23 cellular contexts compared by ENCODE assay signal in genomic region chrX:145843196-145843595, GRCh38. TPM values are rescaled to one million over a fixed set of nuclear protein-coding genes. Genes with fewer than 3 reads are reported as not detected.
DNase-seq lines count a peak whose midpoint lies in the region; ATAC-seq, FAIRE-seq and TF ChIP-seq lines count a peak whose summit lies in the region.
"Had no signal": no experiment of that assay in that cellular context is flagged by ENCODE, and none has a peak within 500 bp of the region (broad histone marks: within the 10 kb centered on the region; RNA-seq: fewer than 3 reads in every experiment).

No MANE protein-coding gene starts in this region.

- H3K4me1 ChIP-seq in GM23338 (ENCODE audit: insufficient read depth) (peaks cover 7% of the 10 kb centered on the region; the same call in 1 of the 2 replicates), PC-9 (replicated peaks; ENCODE audit: insufficient read depth) (no peaks in the 10 kb centered on the region), stomach (no peaks in the 10 kb centered on the region)
- H3K4me1 ChIP-seq: left lung had no signal

- H3K9me3 ChIP-seq in PC-9 (ENCODE audit: insufficient read depth, low read depth) (no peaks in the 10 kb centered on the region), stomach (no peaks in the 10 kb centered on the region)
- H3K9me3 ChIP-seq: left lung, neutrophil had no signal

- peak; percentile 35; the same call in 1 of the 3 replicates for ATAC-seq in GM23338
- ATAC-seq: left lung, SK-N-SH treated with all-trans-retinoic acid at 6 μM for 48 hours had no signal

- no peak for FAIRE-seq in HTR-8/SVneo (lab: Jason Lieb, UNC)
- FAIRE-seq: urothelium cell line had no signal

- H3K4me3 ChIP-seq in GM23338 (0 out of 2 replicates have a peak overlapping the region, but pooled peaks have one; percentile 27), PC-9 (no peak overlapping the region), stomach (no peak overlapping the region)
- H3K4me3 ChIP-seq: left lung had no signal

- H2AFZ ChIP-seq in GM23338 (peak overlapping the region; percentile 18; the same call in 1 of the 2 replicates), PC-9 (no peak overlapping the region)

- CTCF ChIA-PET in PC-9 (lab: Charles Lee): no interaction called here

- BruUV-seq in PC-9 (replicated peaks; lab: Mats Ljungman, UMichigan): no TSS peak

- H3K27ac ChIP-seq in GM23338 (ENCODE audit: low read depth) (no peak overlapping the region), caudate nucleus (ENCODE audit: low read depth, low read length) (peak overlapping the region; percentile 61), PC-9 (no peak overlapping the region), stomach (no peak overlapping the region)
- H3K27ac ChIP-seq: left lung, neutrophil, VCaP had no signal

- H3K27me3 ChIP-seq in GM23338 (ENCODE audit: insufficient read depth): no peaks in the 10 kb centered on the region
- no peaks in the 10 kb centered on the region for H3K27me3 ChIP-seq in PC-9 (ENCODE audit: insufficient read depth, low read depth)
- H3K27me3 ChIP-seq in stomach: no peaks in the 10 kb centered on the region
- H3K27me3 ChIP-seq: left lung, neutrophil had no signal

- 18 to 26% (median 21%) methylated on average over 4 of the region's 4 CpGs for WGBS in stomach, 5 donors

- H3K79me2 ChIP-seq in GM23338 (replicated peaks; ENCODE audit: insufficient read depth) (no peaks in the 10 kb centered on the region), PC-9 (ENCODE audit: low read depth) (no peaks in the 10 kb centered on the region)

- H3K4me1 Mint-ChIP-seq in GM23338: peaks cover 17% of the 10 kb centered on the region; the same call in 2 of the 3 replicates
- H3K4me1 Mint-ChIP-seq: activated naive CD8-positive, alpha-beta T cell treated with anti-CD3 and anti-CD28 coated beads for 36 hours; IgD-negative memory B cell had no signal

- H3K36me3 ChIP-seq in GM23338 (ENCODE audit: insufficient read depth) (no peaks in the 10 kb centered on the region), PC-9 (ENCODE audit: low read depth) (no peaks in the 10 kb centered on the region), stomach (no peaks in the 10 kb centered on the region)
- H3K36me3 ChIP-seq: left lung, neutrophil had no signal

- intact Hi-C loops in PC-9 (cut with micrococcal nuclease; ENCODE audit: unreplicated experiment) (no loop called here), stomach (cut with DNase I; ENCODE audit: low total_unique reads) (no loop called here)

- TF ChIP-seq EP300 in stomach (IDR thresholded peaks at IDR 0.05): no peak

- POLR2A ChIA-PET in PC-9 (lab: Charles Lee; ENCODE audit: unreplicated experiment): no interaction called here

- DNase-seq in GM23338 (ENCODE audit: low spot score) (peak; percentile 51), caudate nucleus (lab: John Stamatoyannopoulos, UW) (peak in 39 of 61 donors; percentile 2 to 45 (median 20)), hypothalamus (lab: John Stamatoyannopoulos, UW) (peak in 30 of 51 donors; percentile 2 to 62 (median 25)), pons (ENCODE audit: low spot score) (peak; percentile 78), HTR-8/SVneo (ENCODE audit: insufficient read length, low spot score) (no peak), PC-9 (no peak), stomach (no peak), NCI-H146 (lab: John Stamatoyannopoulos, UW) (no peak)
- DNase-seq: activated CD4-positive, alpha-beta T cell treated with anti-CD3 and anti-CD28 coated beads, Interleukin-2, amount 50 U/mL, for 1 hour; activated CD8-positive, alpha-beta memory T cell treated with anti-CD3 and anti-CD28 coated beads, Interleukin-2, amount 50 U/mL, for 48 hours; activated naive CD8-positive, alpha-beta T cell treated with anti-CD3 and anti-CD28 coated beads for 36 hours; GOT3; left lung; NCI-H1105; NCI-H2081 treated with DMSO at 0.1 percent for 48 hours; NCI-H510A treated with DMSO at 0.1 percent for 48 hours had no signal

- H3K27ac Mint-ChIP-seq in GM23338: no peak overlapping the region; the same call in 1 of the 2 replicates
- H3K27ac Mint-ChIP-seq: activated naive CD8-positive, alpha-beta T cell treated with anti-CD3 and anti-CD28 coated beads for 36 hours; activated T-helper 2 cell treated with anti-CD3 and anti-CD28 coated beads, Interferon-gamma antibody, Interleukin-2, Interleukin-4, amounts not matched to agents 10 μg/mL and 5 μg/mL and 100 μg/mL, durations not matched to agents 14 hours and 24 hours and 36 hours; IgD-negative memory B cell had no signal

- no peaks in the 10 kb centered on the region for H3K36me3 Mint-ChIP-seq in GM23338 (ENCODE audit: low read depth)
- H3K36me3 Mint-ChIP-seq: activated naive CD8-positive, alpha-beta T cell treated with anti-CD3 and anti-CD28 coated beads for 36 hours; IgD-negative memory B cell had no signal

- peaks cover 2% of the 10 kb centered on the region for H3K27me3 Mint-ChIP-seq in GM23338 (ENCODE audit: insufficient read depth, low read depth, poor library complexity)
- H3K27me3 Mint-ChIP-seq: activated naive CD8-positive, alpha-beta T cell treated with anti-CD3 and anti-CD28 coated beads for 36 hours; IgD-negative memory B cell had no signal

- H3K4me2 ChIP-seq in GM23338 (peak overlapping the region; percentile 58), PC-9 (no peak overlapping the region)

- TF ChIP-seq CTCF in GM23338 (conservative IDR thresholded peaks at IDR 0.05; ENCODE audit: low read depth in 2 of 2) (no peak), PC-9 (conservative IDR thresholded peaks at IDR 0.05) (no peak), stomach (IDR thresholded peaks at IDR 0.05) (no peak)

- peaks cover 7% of the 10 kb centered on the region; the same call in 2 of the 3 replicates for H3K9me3 Mint-ChIP-seq in GM23338
- H3K9me3 Mint-ChIP-seq: activated naive CD8-positive, alpha-beta T cell treated with anti-CD3 and anti-CD28 coated beads for 36 hours had no signal

- H3F3A ChIP-seq in GM23338 (replicated peaks; ENCODE audit: low read depth) (no peaks in the 10 kb centered on the region), PC-9 (ENCODE audit: insufficient read depth, low read depth) (no peaks in the 10 kb centered on the region)

- H3K9me2 ChIP-seq in GM23338 (ENCODE audit: insufficient read depth): no peaks in the 10 kb centered on the region
- H3K9me2 ChIP-seq in PC-9 (ENCODE audit: insufficient read depth): no peaks in the 10 kb centered on the region

- H4K20me1 ChIP-seq in GM23338 (replicated peaks; ENCODE audit: insufficient read depth): no peaks in the 10 kb centered on the region
- H4K20me1 ChIP-seq in PC-9 (ENCODE audit: insufficient read depth): no peaks in the 10 kb centered on the region

- H3K4me3 Mint-ChIP-seq in GM23338: no peak overlapping the region
- H3K4me3 Mint-ChIP-seq: activated naive CD8-positive, alpha-beta T cell treated with anti-CD3 and anti-CD28 coated beads for 36 hours; IgD-negative memory B cell had no signal

- no peak for TF ChIP-seq POLR2A in stomach (IDR thresholded peaks at IDR 0.05)

TF ChIP-seq in GM23338, 12 proteins besides CTCF, POLR2A, EP300 and RAD21 (continues in another document):
- TF ChIP-seq EZH2 (IDR thresholded peaks at IDR 0.05; ENCODE audit: low read depth, unreplicated experiment): no peak
- TF ChIP-seq STAT1 (IDR thresholded peaks at IDR 0.05; ENCODE audit: unreplicated experiment): no peak
- no peak for TF ChIP-seq NANOG (IDR thresholded peaks at IDR 0.05; ENCODE audit: borderline replicate concordance)
- no peak for TF ChIP-seq ZNF114 (CRISPR knock-in tag; IDR thresholded peaks at IDR 0.05)
- TF ChIP-seq CREB1 (CRISPR knock-in tag; IDR thresholded peaks at IDR 0.05; ENCODE audit: low read depth): no peak
- TF ChIP-seq ETS1 (IDR thresholded peaks at IDR 0.05): no peak
- TF ChIP-seq ZNF331 (CRISPR knock-in tag; IDR thresholded peaks at IDR 0.05; ENCODE audit: low read depth): no peak
- TF ChIP-seq POLR2AphosphoS5 (IDR thresholded peaks at IDR 0.05; ENCODE audit: low read depth): no peak
- no peak for TF ChIP-seq EZH2phosphoT487 (IDR thresholded peaks at IDR 0.05; ENCODE audit: unreplicated experiment)

RNA-seq across cellular contexts. Expression of gene SLITRK2, which starts 25.6 kb away (rescaled TPM):
- 0.04 and 0.10 TPM in 2 replicates for total RNA-seq in GM23338 (2014; rRNA removed; shearing (Covaris generic))
- 0.10 and 0.24 TPM in 2 replicates for polyA plus RNA-seq in GM23338 (2016; fragmentation: Nextera tagmentation; extraction: Ambion mirVana)
- total RNA-seq in PC-9 (2021): not detected in 2 replicates
- 1 to 10 TPM in 1 of 5 donors, under 1 TPM in 1, not detected in 3; 0.55 to 3.5 TPM for total RNA-seq in stomach
- polyA plus RNA-seq in stomach: under 1 TPM in 2 of 3 donors, not detected in 1; under 0.01 to 0.10 TPM
- total RNA-seq: activated naive CD8-positive, alpha-beta T cell treated with anti-CD3 and anti-CD28 coated beads for 36 hours; activated T-helper 2 cell treated with anti-CD3 and anti-CD28 coated beads, Interferon-gamma antibody, Interleukin-2, Interleukin-4, amounts not matched to agents 10 μg/mL and 5 μg/mL and 100 μg/mL, durations not matched to agents 14 hours and 24 hours and 36 hours; T-helper 2 cell treated with Interferon-gamma antibody and Interleukin-4, amounts not matched to agents 100 ng/mL and 5 ng/mL, for 36 hours had no signal
- polyA plus RNA-seq: IgD-negative memory B cell had no signal

Comparison
In these comparisons a context has a peak if more than half of its experiments do, and no peak if none do; other contexts are left out.
1. DNase-seq: peak in GM23338 (single experiment), caudate nucleus (39 of 61), hypothalamus (30 of 51) and pons (single experiment); none in HTR-8/SVneo (single experiment), PC-9 (0 of 2), stomach (single experiment) and NCI-H146 (single experiment).